ENCODE assay signal across 8 cellular contexts in the genomic region with DNA sequence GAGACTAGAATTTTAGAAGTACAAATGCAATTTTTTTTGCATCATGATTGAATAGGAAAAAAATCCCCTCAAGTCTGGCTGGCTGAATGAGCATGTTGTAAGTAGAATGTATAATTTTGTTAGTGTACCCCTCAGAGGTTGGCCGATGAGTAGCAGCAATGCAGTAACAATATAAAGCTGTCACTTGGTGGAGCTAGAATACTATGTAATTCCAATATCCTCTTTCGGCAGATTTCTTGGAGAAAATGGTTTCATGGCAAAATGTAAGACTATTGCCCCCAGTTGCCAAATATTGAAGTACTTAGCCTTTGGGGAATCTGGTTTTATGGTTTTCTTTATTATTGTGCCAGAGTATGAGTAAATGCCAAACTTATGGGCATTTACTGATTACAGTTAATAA. TPM values are rescaled to one million over a fixed set of nuclear protein-coding genes. Genes with fewer than 3 reads are reported as not detected.
DNase-seq lines count a peak whose midpoint lies in the region; ATAC-seq and TF ChIP-seq lines count a peak whose summit lies in the region.

No MANE protein-coding gene starts in this region.

- no peaks in the 10 kb centered on the region for H3K4me1 Mint-ChIP-seq in osteocyte (ENCODE audit: unreplicated experiment)

- no peaks in the 10 kb centered on the region for H3K9me3 Mint-ChIP-seq in osteocyte (ENCODE audit: unreplicated experiment)

- peak; percentile 56 for TF ChIP-seq CTCF in osteocyte (IDR thresholded peaks at IDR 0.05)

- ATAC-seq in HG02571 (IDR thresholded peaks at IDR 0.05; ENCODE audit: unreplicated experiment): no peak
- no peak for ATAC-seq in esophagus mucosa

- H3K36me3 Mint-ChIP-seq in osteocyte (ENCODE audit: unreplicated experiment): no peaks in the 10 kb centered on the region

- peaks cover 52% of the 10 kb centered on the region for H3K27me3 Mint-ChIP-seq in osteocyte (ENCODE audit: unreplicated experiment)

- no peak overlapping the region for H3K27ac Mint-ChIP-seq in osteocyte (ENCODE audit: unreplicated experiment)

- no peak overlapping the region for H3K4me3 Mint-ChIP-seq in osteocyte (ENCODE audit: unreplicated experiment)

- DNase-seq in DMS 273 (lab: John Stamatoyannopoulos, UW; ENCODE audit: unreplicated experiment) (peak; percentile 61), DMS 273 treated with DMSO at 0.1 percent for 48 hours (lab: John Stamatoyannopoulos, UW) (no peak), NCI-H2227 treated with DMSO at 0.1 percent for 48 hours (lab: John Stamatoyannopoulos, UW) (peak; percentile 26), dermis microvascular lymphatic vessel endothelial cell (ENCODE audit: low read depth in 2 of 2) (peak; percentile 5 to 58), osteocyte (ENCODE audit: extremely low spot score, unreplicated experiment) (no peak)
- DNase-seq in stimulated activated CD4-positive, alpha-beta T cell treated with anti-CD3 and anti-CD28 coated beads, Interleukin-4, amount 100 ng/mL, for 4 hours: no peak

RNA-seq across cellular contexts. Expression of a gene that starts 39.8 kb away (rescaled TPM):
- total RNA-seq in dermis microvascular lymphatic vessel endothelial cell (1.8 and 3.7 TPM in 2 replicates), osteocyte (2.7 and 3.1 TPM in 2 replicates), esophagus mucosa (5.4 TPM)

Comparison
In these comparisons a context has a peak if more than half of its experiments do, and no peak if none do; other contexts are left out.
1. DNase-seq: peak in DMS 273 (single experiment), NCI-H2227 treated with DMSO at 0.1 percent for 48 hours (single experiment) and dermis microvascular lymphatic vessel endothelial cell (2 of 2); none in DMS 273 treated with DMSO at 0.1 percent for 48 hours (single experiment), osteocyte (single experiment) and stimulated activated CD4-positive, alpha-beta T cell treated with anti-CD3 and anti-CD28 coated beads, Interleukin-4, amount 100 ng/mL, for 4 hours (0 of 2).